11 cellular contexts compared by ENCODE assay signal in genomic region chr6:46655803-46656202, GRCh38. TPM values are rescaled to one million over a fixed set of nuclear protein-coding genes. Genes with fewer than 3 reads are reported as not detected.
DNase-seq lines count a peak whose midpoint lies in the region; TF ChIP-seq lines count a peak whose summit lies in the region.
"Had no signal": no experiment of that assay in that cellular context is flagged by ENCODE, and none has a peak within 500 bp of the region (broad histone marks: within the 10 kb centered on the region; RNA-seq: fewer than 3 reads in every experiment).

No MANE protein-coding gene starts in this region.

- H3K4me3 Mint-ChIP-seq in osteocyte (ENCODE audit: unreplicated experiment): no peak overlapping the region
- H3K4me3 Mint-ChIP-seq: activated CD8-positive, alpha-beta T cell treated with anti-CD3 and anti-CD28 coated beads for 36 hours had no signal

- no peak overlapping the region for H3K27ac Mint-ChIP-seq in osteocyte (ENCODE audit: unreplicated experiment)
- H3K27ac Mint-ChIP-seq: activated CD8-positive, alpha-beta T cell treated with anti-CD3 and anti-CD28 coated beads for 36 hours had no signal

- no peaks in the 10 kb centered on the region for H3K9me3 Mint-ChIP-seq in osteocyte (ENCODE audit: unreplicated experiment)
- H3K9me3 Mint-ChIP-seq: activated CD8-positive, alpha-beta T cell treated with anti-CD3 and anti-CD28 coated beads for 36 hours had no signal

- H3K4me1 Mint-ChIP-seq in osteocyte (ENCODE audit: unreplicated experiment): peaks cover 12% of the 10 kb centered on the region

- DNase-seq in DMS53 (lab: John Stamatoyannopoulos, UW) (peak; percentile 14), DMS53 treated with DMSO at 0.1 percent for 48 hours (lab: John Stamatoyannopoulos, UW; ENCODE audit: unreplicated experiment) (no peak), NCI-H69 (lab: John Stamatoyannopoulos, UW) (peak; percentile 54), ecto neural progenitor cell (ENCODE audit: low spot score) (peak; percentile 61), osteocyte (ENCODE audit: extremely low spot score, unreplicated experiment) (no peak), LoVo (ENCODE audit: low spot score) (no peak), SIG-M5 (lab: John Stamatoyannopoulos, UW) (no peak)
- no peak for DNase-seq in stimulated activated naive CD4-positive, alpha-beta T cell (lab: John Stamatoyannopoulos, UW)
- DNase-seq: activated CD8-positive, alpha-beta T cell treated with anti-CD3 and anti-CD28 coated beads for 36 hours; NCI-H524 treated with DMSO at 0.1 percent for 48 hours had no signal

- peaks cover 27% of the 10 kb centered on the region for H3K27me3 Mint-ChIP-seq in osteocyte (ENCODE audit: unreplicated experiment)

- peaks cover 2% of the 10 kb centered on the region for H3K36me3 Mint-ChIP-seq in osteocyte (ENCODE audit: unreplicated experiment)

- peak; percentile 42 for TF ChIP-seq CTCF in osteocyte (IDR thresholded peaks at IDR 0.05)

RNA-seq across cellular contexts. Expression of gene SLC25A27, which starts 3.0 kb away (rescaled TPM):
- 7.6 and 8.2 TPM in 2 replicates for total RNA-seq in osteocyte

RNA-seq across cellular contexts. Expression of gene CYP39A1, which starts 3.2 kb away (rescaled TPM):
- 0.30 TPM in 1 of 2 replicates, not detected in the other for total RNA-seq in osteocyte
- total RNA-seq: activated CD8-positive, alpha-beta T cell treated with anti-CD3 and anti-CD28 coated beads for 36 hours had no signal

RNA-seq across cellular contexts. Expression of gene TDRD6, which starts 31.9 kb away (rescaled TPM):
- 0.03 and 0.05 TPM in 2 replicates for total RNA-seq in osteocyte
- total RNA-seq: activated CD8-positive, alpha-beta T cell treated with anti-CD3 and anti-CD28 coated beads for 36 hours; pulmonary artery endothelial cell had no signal

Comparison
In these comparisons a context has a peak if more than half of its experiments do, and no peak if none do; other contexts are left out.
1. DNase-seq: peak in DMS53 (single experiment), NCI-H69 (single experiment) and ecto neural progenitor cell (single experiment); none in DMS53 treated with DMSO at 0.1 percent for 48 hours (single experiment), osteocyte (single experiment), LoVo (single experiment), stimulated activated naive CD4-positive, alpha-beta T cell (0 of 6) and SIG-M5 (single experiment).